In the genomic region with DNA sequence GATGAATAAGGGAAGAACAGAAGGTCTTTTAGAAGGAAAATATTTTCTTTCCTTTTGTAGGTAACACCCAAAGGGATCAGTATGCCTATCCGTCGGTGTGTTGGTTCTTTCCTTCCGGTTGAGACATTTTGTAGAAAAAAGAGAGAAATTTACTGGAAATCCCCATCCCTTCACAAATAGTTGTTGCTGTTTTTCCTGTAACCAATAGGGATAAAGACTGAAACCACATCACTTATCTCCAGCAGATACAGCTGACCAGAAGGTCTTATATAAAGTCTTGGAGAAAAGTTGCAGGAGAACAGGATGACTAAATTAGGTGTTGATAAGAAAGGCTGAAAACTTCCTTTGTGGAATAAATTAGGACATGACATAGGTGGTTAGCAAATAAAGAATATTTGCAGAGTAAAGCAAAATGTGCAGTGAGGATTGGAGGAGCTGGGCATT, we compare ENCODE assay signal across 1 cellular context.
TF ChIP-seq lines count a peak whose summit lies in the region.

No MANE protein-coding gene starts in this region.

TF ChIP-seq in IMR-90, 13 proteins besides CTCF, POLR2A, EP300 and RAD21 (continued from another document):
- no peak for TF ChIP-seq RCOR1 (IDR thresholded peaks at IDR 0.05; ENCODE audit: insufficient replicate concordance, low read length)
- TF ChIP-seq MAFK (IDR thresholded peaks at IDR 0.05; ENCODE audit: low read depth, low read length), result no peak
- TF ChIP-seq NFE2L2 (IDR thresholded peaks at IDR 0.05; ENCODE audit: low read depth, low read length), result no peak
